Comparison of ENCODE assay signal across 11 cellular contexts in genomic region chr7:156616269-156617202, GRCh38. TPM values are rescaled to one million over a fixed set of nuclear protein-coding genes. Genes with fewer than 3 reads are reported as not detected.
DNase-seq lines count a peak whose midpoint lies in the region; ATAC-seq and TF ChIP-seq lines count a peak whose summit lies in the region.
"Had no signal": no experiment of that assay in that cellular context is flagged by ENCODE, and none has a peak within 500 bp of the region (broad histone marks: within the 10 kb centered on the region; RNA-seq: fewer than 3 reads in every experiment).

No MANE protein-coding gene starts in this region.

- H3K4me3 ChIP-seq in ectodermal cell (ENCODE audit: insufficient read depth, low read depth, low read length) = peak overlapping the region; percentile 40
- peak overlapping the region; percentile 36 for H3K4me3 ChIP-seq in mesodermal cell (ENCODE audit: extremely low read depth, insufficient read depth, low read length, poor library complexity, severe bottlenecking)
- H3K4me3 ChIP-seq in transverse colon = peak overlapping the region in 3 of 4 donors; percentile 44 to 55 (median 46)
- H3K4me3 ChIP-seq: BLaER1 treated with 17β-estradiol and CSF1 and Interleukin-3, amounts not matched to agents 10 nM and 100 nM had no signal

- H3K27me3 ChIP-seq in ectodermal cell (ENCODE audit: control insufficient read depth, insufficient read depth, low read length, poor library complexity, severe bottlenecking) = peaks cover 28% of the 10 kb centered on the region
- peaks cover 39% of the 10 kb centered on the region for H3K27me3 ChIP-seq in transverse colon
- H3K27me3 ChIP-seq: BLaER1 treated with 17β-estradiol and CSF1 and Interleukin-3, amounts not matched to agents 10 nM and 100 nM had no signal

- no peaks in the 10 kb centered on the region for H3K36me3 ChIP-seq in ectodermal cell (ENCODE audit: control insufficient read depth, insufficient read depth, low read length)
- no peaks in the 10 kb centered on the region for H3K36me3 ChIP-seq in mesodermal cell (ENCODE audit: control insufficient read depth, insufficient read depth, low read length)
- H3K36me3 ChIP-seq in transverse colon = no peaks in the 10 kb centered on the region
- H3K36me3 ChIP-seq: BLaER1 treated with 17β-estradiol and CSF1 and Interleukin-3, amounts not matched to agents 10 nM and 100 nM had no signal

- no peak overlapping the region for H3K27ac ChIP-seq in ectodermal cell (ENCODE audit: insufficient read depth, low read depth, low read length, poor library complexity, severe bottlenecking)
- H3K27ac ChIP-seq in mesodermal cell (ENCODE audit: low read depth, low read length, severe bottlenecking) = no peak overlapping the region
- peak overlapping the region; percentile 53 to 81 (median 67) for H3K27ac ChIP-seq in transverse colon
- H3K27ac ChIP-seq: BLaER1 treated with 17β-estradiol and CSF1 and Interleukin-3, amounts not matched to agents 10 nM and 100 nM; epithelial cell of prostate had no signal

- peaks cover 4 to 6% of the 10 kb centered on the region in 2 donors for H3K9me3 Mint-ChIP-seq in activated naive CD4-positive, alpha-beta T cell treated with anti-CD3 and anti-CD28 coated beads, Interleukin-2, amount 50 U/mL, for 72 hours

- peaks cover 6 to 8% of the 10 kb centered on the region in 2 donors for H3K36me3 Mint-ChIP-seq in activated naive CD4-positive, alpha-beta T cell treated with anti-CD3 and anti-CD28 coated beads, Interleukin-2, amount 50 U/mL, for 72 hours

- TF ChIP-seq EP300 in transverse colon (IDR thresholded peaks at IDR 0.05; ENCODE audit: low read depth) = no peak

- H3K27ac Mint-ChIP-seq in activated naive CD4-positive, alpha-beta T cell treated with anti-CD3 and anti-CD28 coated beads, Interleukin-2, amount 50 U/mL, for 72 hours = no peak overlapping the region

- WGBS in ectodermal cell, 2 experiments = 7% methylated on average over 92 of the region's 92 CpGs
- WGBS in mesodermal cell (ENCODE audit: insufficient coverage in 2 of 2), 2 experiments = 10 to 14% methylated on average over 36 to 76 of the region's 92 CpGs
- WGBS in transverse colon (ENCODE audit: low coverage in 1 of 2), 2 donors = 8 to 9% methylated on average over 5 to 53 of the region's 92 CpGs

- TF ChIP-seq CTCF in transverse colon (IDR thresholded peaks at IDR 0.05) = no peak

- in situ Hi-C loops in transverse colon (cut with MboI; ENCODE audit: low pct_ligation_motif_present in 1 of 4, low pct_unique_long_range_greater_than_20kb in 1 of 4, low sequenced_read_pairs in 3 of 4) = no loop called here

- H3K9me3 ChIP-seq in ectodermal cell (ENCODE audit: control insufficient read depth, low read length) (no peaks in the 10 kb centered on the region), mesodermal cell (ENCODE audit: control insufficient read depth, low read length) (no peaks in the 10 kb centered on the region), transverse colon (no peaks in the 10 kb centered on the region)

- no peak for ATAC-seq in activated naive CD4-positive, alpha-beta T cell treated with anti-CD3 and anti-CD28 coated beads, Interleukin-2, amount 50 U/mL, for 72 hours
- ATAC-seq in GM18520 (IDR thresholded peaks at IDR 0.05; ENCODE audit: unreplicated experiment) = no peak

- TF ChIP-seq POLR2A in transverse colon (IDR thresholded peaks at IDR 0.05) = no peak

- peak; percentile 19 for DNase-seq in activated naive CD4-positive, alpha-beta T cell treated with Interleukin-2 at 50 U/mL for 16 hours
- DNase-seq in activated naive CD4-positive, alpha-beta T cell treated with anti-CD3 and anti-CD28 coated beads, Interleukin-2, amount 50 U/mL, for 72 hours (ENCODE audit: low spot score in 2 of 2) = no peak
- peak; percentile 58 for DNase-seq in transverse colon
- DNase-seq in activated CD4-positive, CD25-positive, alpha-beta regulatory T cell (lab: John Stamatoyannopoulos, UW) = no peak
- DNase-seq in stimulated activated CD8-positive, alpha-beta memory T cell treated with anti-CD3 and anti-CD28 coated beads, Interleukin-4, amount 100 ng/mL, for 48 hours = no peak
- DNase-seq: NCI-H2107 had no signal

- H3K4me1 ChIP-seq in ectodermal cell (ENCODE audit: control insufficient read depth, insufficient read depth, low read length) (no peaks in the 10 kb centered on the region), mesodermal cell (ENCODE audit: control insufficient read depth, insufficient read depth, low read length, poor library complexity, severe bottlenecking) (no peaks in the 10 kb centered on the region), transverse colon (peaks cover 0 to 31% (median 14%) of the 10 kb centered on the region in 4 donors)

- intact Hi-C loops in transverse colon (cut with DNase I; ENCODE audit: low total_unique reads) = no loop called here

RNA-seq across cellular contexts. Expression of gene RNF32, which starts 24.0 kb away (rescaled TPM):
- total RNA-seq in activated naive CD4-positive, alpha-beta T cell treated with anti-CD3 and anti-CD28 coated beads, Interleukin-2, amount 50 U/mL, for 72 hours = 1 to 10 TPM in 1 of 2 donors, not detected in 1; 1.8 TPM
- polyA plus RNA-seq in ectodermal cell (2013, experiment 1 of 4) = 3.0 TPM
- 4.3 TPM for polyA plus RNA-seq in ectodermal cell (2013, experiment 2 of 4)
- polyA plus RNA-seq in ectodermal cell (2013, experiment 3 of 4) = 2.7 TPM
- 4.4 TPM for polyA plus RNA-seq in ectodermal cell (2013, experiment 4 of 4)
- polyA plus RNA-seq in mesodermal cell (2013, experiment 1 of 2) = 0.74 TPM
- 1.2 TPM for polyA plus RNA-seq in mesodermal cell (2013, experiment 2 of 2)
- total RNA-seq in transverse colon = 1 to 10 TPM; 1.1 to 3.0 (median 2.0) TPM

Comparison
In these comparisons a context has a peak if more than half of its experiments do, and no peak if none do; other contexts are left out.
1. DNase-seq: peak in activated naive CD4-positive, alpha-beta T cell treated with Interleukin-2 at 50 U/mL for 16 hours (single experiment) and transverse colon (single experiment); none in activated naive CD4-positive, alpha-beta T cell treated with anti-CD3 and anti-CD28 coated beads, Interleukin-2, amount 50 U/mL, for 72 hours (0 of 2), activated CD4-positive, CD25-positive, alpha-beta regulatory T cell (0 of 4) and stimulated activated CD8-positive, alpha-beta memory T cell treated with anti-CD3 and anti-CD28 coated beads, Interleukin-4, amount 100 ng/mL, for 48 hours (single experiment).
2. H3K27ac ChIP-seq: peak in transverse colon (4 of 4); none in ectodermal cell (single experiment) and mesodermal cell (single experiment).
3. Peak in every context shown above with its lines, with median percentiles within 50 percentile points of each other: H3K4me3 ChIP-seq.